8 cellular contexts compared by ENCODE assay signal in the genomic region with DNA sequence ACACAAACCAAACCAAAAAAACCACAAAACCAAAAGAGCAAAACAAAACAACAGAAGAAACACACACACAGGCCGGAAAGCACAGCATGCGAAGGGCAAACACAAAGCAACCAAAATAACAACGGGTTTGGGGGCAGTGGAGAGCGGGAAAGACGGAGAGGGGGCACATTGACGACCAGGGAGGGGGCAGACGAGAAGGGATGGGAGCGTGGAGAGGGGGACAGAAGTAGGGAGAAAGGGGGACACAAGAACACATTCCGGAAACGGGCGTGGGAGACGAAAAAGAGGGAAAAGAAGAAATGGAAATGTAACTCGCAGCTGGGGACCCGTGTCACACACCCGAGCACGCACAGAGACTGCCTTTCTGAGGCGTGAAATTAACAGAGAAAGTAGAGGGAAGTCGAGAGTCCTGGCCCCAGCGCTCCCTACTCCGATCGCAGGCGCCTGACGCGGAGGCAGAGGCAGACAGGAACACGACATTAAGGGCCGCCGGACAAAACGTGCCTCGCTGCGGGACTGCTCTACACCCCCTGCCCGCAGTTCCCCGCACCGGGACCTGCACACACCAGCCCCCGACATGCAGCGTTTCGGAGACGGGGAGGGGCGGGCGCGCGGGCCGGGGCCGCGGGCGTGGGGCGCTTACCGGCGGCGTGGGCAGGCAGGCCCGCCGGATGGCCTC. TPM values are rescaled to one million over a fixed set of nuclear protein-coding genes. Genes with fewer than 3 reads are reported as not detected.
DNase-seq lines count a peak whose midpoint lies in the region; ATAC-seq and TF ChIP-seq lines count a peak whose summit lies in the region.

No MANE protein-coding gene starts in this region.

- H4K20me1 ChIP-seq in OCI-LY1 (ENCODE audit: insufficient read depth, low read length), result no peaks in the 10 kb centered on the region; the same call in 1 of the 2 replicates

- H3K4me3 ChIP-seq in left ventricle myocardium inferior, result peak overlapping the region; percentile 56
- H3K4me3 ChIP-seq in OCI-LY1 (ENCODE audit: low read depth, low read length, poor library complexity, severe bottlenecking), result peak overlapping the region; percentile 80
- H3K4me3 ChIP-seq in spleen, result peak overlapping the region; percentile 17 to 74 (median 48)

- 1 to 3% (median 1%) methylated on average over 28 to 51 of the region's 51 CpGs for WGBS in spleen, 5 donors

- intact Hi-C loops in left ventricle myocardium inferior (cut with micrococcal nuclease), result no loop called here
- intact Hi-C loops in Right ventricle myocardium inferior (cut with DNase I), result loop anchor here (10.0 kb wide), 1 partner anchor 52 kb away; a partner anchor contains a TSS
- intact Hi-C loops in spleen (cut with DNase I; ENCODE audit: low total_unique reads), result no loop called here

- H3K36me3 ChIP-seq in left ventricle myocardium inferior (no peaks in the 10 kb centered on the region), OCI-LY1 (ENCODE audit: insufficient read depth, low read length) (peaks cover 7% of the 10 kb centered on the region; the same call in 1 of the 2 replicates), spleen (no peaks in the 10 kb centered on the region)

- H2AFZ ChIP-seq in OCI-LY1 (ENCODE audit: low read length), result 0 out of 2 replicates have a peak overlapping the region, but pooled peaks have one; percentile 48

- peaks cover 36% of the 10 kb centered on the region for H3K4me1 ChIP-seq in left ventricle myocardium inferior
- peaks cover 14% of the 10 kb centered on the region for H3K4me1 ChIP-seq in OCI-LY1 (ENCODE audit: insufficient read depth, low read length, severe bottlenecking)
- no peaks in the 10 kb centered on the region for H3K4me1 ChIP-seq in foreskin keratinocyte
- peaks cover 4 to 60% (median 41%) of the 10 kb centered on the region in 6 donors for H3K4me1 ChIP-seq in spleen

- no peak for TF ChIP-seq CTCF in left ventricle myocardium inferior (IDR thresholded peaks at IDR 0.05; ENCODE audit: borderline replicate concordance)
- no peak for TF ChIP-seq CTCF in OCI-LY1 (IDR thresholded peaks at IDR 0.05; ENCODE audit: low read length)
- no peak for TF ChIP-seq CTCF in foreskin keratinocyte (conservative IDR thresholded peaks at IDR 0.05)
- TF ChIP-seq CTCF in spleen (IDR thresholded peaks at IDR 0.05 in 8 of 11, conservative IDR thresholded peaks at IDR 0.05 in 3 of 11), result no peak

- no peaks in the 10 kb centered on the region for H3K9me3 ChIP-seq in left ventricle myocardium inferior (replicated peaks)
- no peaks in the 10 kb centered on the region for H3K9me3 ChIP-seq in OCI-LY1 (ENCODE audit: low read length)
- H3K9me3 ChIP-seq in spleen, result peaks cover 0 to 3% (median 0%) of the 10 kb centered on the region in 8 donors

- H3K27ac ChIP-seq in left ventricle myocardium inferior (replicated peaks) (no peak overlapping the region), OCI-LY1 (ENCODE audit: low read depth, low read length, poor library complexity, severe bottlenecking) (no peak overlapping the region), foreskin keratinocyte (no peak overlapping the region), spleen (no peak overlapping the region)

- H3K79me2 ChIP-seq in OCI-LY1 (ENCODE audit: insufficient read depth, low read length), result no peaks in the 10 kb centered on the region

- no peaks in the 10 kb centered on the region for H3F3A ChIP-seq in OCI-LY1 (ENCODE audit: insufficient read depth, low read length)

- no peaks in the 10 kb centered on the region for H3K9me2 ChIP-seq in OCI-LY1 (ENCODE audit: low read depth, low read length)

- DNase-seq in left ventricle myocardium inferior, result no peak
- DNase-seq in Right ventricle myocardium inferior (ENCODE audit: missing footprints), result no peak
- no peak for DNase-seq in foreskin keratinocyte
- DNase-seq in spleen, result peak; percentile 77
- no peak for DNase-seq in NCI-H2196 treated with DMSO at 0.1 percent for 48 hours (lab: John Stamatoyannopoulos, UW; ENCODE audit: unreplicated experiment)
- no peak for DNase-seq in NK-92 (lab: John Stamatoyannopoulos, UW; ENCODE audit: unreplicated experiment)

- peak overlapping the region; percentile 74 for H3K9ac ChIP-seq in OCI-LY1 (ENCODE audit: low read length)

- TF ChIP-seq POLR2A in spleen (IDR thresholded peaks at IDR 0.05), result no peak

- peak overlapping the region; percentile 90 for H3K4me2 ChIP-seq in OCI-LY1 (ENCODE audit: low read length)

- peaks cover 97% of the 10 kb centered on the region for H3K27me3 ChIP-seq in left ventricle myocardium inferior (ENCODE audit: low read depth)
- no peaks in the 10 kb centered on the region; the same call in 1 of the 2 replicates for H3K27me3 ChIP-seq in OCI-LY1 (ENCODE audit: insufficient read depth, low read length)
- peaks cover 97% of the 10 kb centered on the region for H3K27me3 ChIP-seq in foreskin keratinocyte
- H3K27me3 ChIP-seq in spleen (replicated peaks in 1 of 7), result peaks cover 26 to 97% (median 95%) of the 10 kb centered on the region in 7 donors

- ATAC-seq in Right ventricle myocardium inferior (no peak), HG02870 (IDR thresholded peaks at IDR 0.05; ENCODE audit: unreplicated experiment) (peak; percentile 3), foreskin keratinocyte (peak; percentile 2)

RNA-seq across cellular contexts. Expression of a gene that starts 0.7 kb away (rescaled TPM):
- total RNA-seq in left ventricle myocardium inferior (not detected), Right ventricle myocardium inferior (not detected), foreskin keratinocyte (0.03 TPM in 1 of 2 replicates, not detected in the other), spleen (under 1 TPM in 1 of 7 donors, not detected in 6; 0.07 TPM)
- polyA plus RNA-seq in foreskin keratinocyte (not detected in 2 replicates), spleen (under 1 TPM; 0.03 to 0.17 (median 0.09) TPM)

RNA-seq across cellular contexts. Expression of a gene that starts 56.3 kb away (rescaled TPM):
- total RNA-seq in left ventricle myocardium inferior (10.0 TPM), Right ventricle myocardium inferior (9.7 TPM), foreskin keratinocyte (19.8 and 20.1 TPM in 2 replicates), spleen (10 to 100 TPM; 11.5 to 14.7 (median 12.9) TPM)
- polyA plus RNA-seq in foreskin keratinocyte (5.4 and 6.9 TPM in 2 replicates), spleen (1 to 10 TPM; 4.1 to 7.0 (median 5.0) TPM)
